Comparison of ENCODE assay signal across 8 cellular contexts in genomic region chr16:17470871-17471744, GRCh38. TPM values are rescaled to one million over a fixed set of nuclear protein-coding genes. Genes with fewer than 3 reads are reported as not detected.
DNase-seq lines count a peak whose midpoint lies in the region; ATAC-seq and TF ChIP-seq lines count a peak whose summit lies in the region.

XYLT1 (minus strand) TSS chr16:17470960; CDS start chr16:17470796, 164 bp downstream.

- no peak for TF ChIP-seq CTCF in body of pancreas (IDR thresholded peaks at IDR 0.05)

- H3K4me1 ChIP-seq in body of pancreas: peaks cover 33% of the 10 kb centered on the region
- peaks cover 36% of the 10 kb centered on the region for H3K4me1 ChIP-seq in iPS-20b (ENCODE audit: insufficient read depth, low read length)

- H3K36me3 ChIP-seq in body of pancreas (replicated peaks in 1 of 2; ENCODE audit: insufficient read depth in 1 of 2, low read depth in 2 of 2) (no peaks in the 10 kb centered on the region), iPS-20b (ENCODE audit: insufficient read depth, low read depth, low read length) (no peaks in the 10 kb centered on the region)

- peak within 1 kb of the TSS; percentile 96 for H3K4me3 Mint-ChIP-seq in T-helper 1 cell treated with Interleukin-12 subunit alpha and Interleukin-12 subunit beta and Interleukin-4 antibody, amounts not matched to agents 30 μg/mL and 1 μg/mL, for 36 hours

- H3K4me1 Mint-ChIP-seq in T-helper 1 cell treated with Interleukin-12 subunit alpha and Interleukin-12 subunit beta and Interleukin-4 antibody, amounts not matched to agents 30 μg/mL and 1 μg/mL, for 36 hours (ENCODE audit: low read depth): peaks cover 56% of the 10 kb centered on the region

- H3K9me3 ChIP-seq in body of pancreas (no peaks in the 10 kb centered on the region), iPS-20b (ENCODE audit: insufficient read depth, low read depth, low read length) (no peaks in the 10 kb centered on the region)

- H3K36me3 Mint-ChIP-seq in T-helper 1 cell treated with Interleukin-12 subunit alpha and Interleukin-12 subunit beta and Interleukin-4 antibody, amounts not matched to agents 30 μg/mL and 1 μg/mL, for 36 hours (ENCODE audit: low read depth): peaks cover 26% of the 10 kb centered on the region

- peak within 1 kb of the TSS; percentile 62 for H3K27ac Mint-ChIP-seq in T-helper 1 cell treated with Interleukin-12 subunit alpha and Interleukin-12 subunit beta and Interleukin-4 antibody, amounts not matched to agents 30 μg/mL and 1 μg/mL, for 36 hours

- H3K27me3 ChIP-seq in body of pancreas (no peaks in the 10 kb centered on the region), iPS-20b (ENCODE audit: insufficient read depth, low read length) (peaks cover 35% of the 10 kb centered on the region)

- intact Hi-C loops in body of pancreas (cut with DNase I): no loop called here

- TF ChIP-seq POLR2A in body of pancreas (IDR thresholded peaks at IDR 0.05): no peak

- H3K9me3 Mint-ChIP-seq in T-helper 1 cell treated with Interleukin-12 subunit alpha and Interleukin-12 subunit beta and Interleukin-4 antibody, amounts not matched to agents 30 μg/mL and 1 μg/mL, for 36 hours: no peaks in the 10 kb centered on the region

- H3K27ac ChIP-seq in body of pancreas (peak within 1 kb of the TSS; percentile 45 to 73 (median 59)), iPS-20b (ENCODE audit: low read length) (no peak within 1 kb of the TSS), skin epidermis (peak within 1 kb of the TSS in 20 of 21 experiments; percentile 18 to 90 (median 79))

- ATAC-seq in body of pancreas (peak; percentile 54), GM18519 (IDR thresholded peaks at IDR 0.05; ENCODE audit: low FRiP score, unreplicated experiment) (no peak)

- 12 to 15% methylated on average over 22 to 25 of the region's 44 CpGs for WGBS in body of pancreas, 2 donors

- H3K27me3 Mint-ChIP-seq in T-helper 1 cell treated with Interleukin-12 subunit alpha and Interleukin-12 subunit beta and Interleukin-4 antibody, amounts not matched to agents 30 μg/mL and 1 μg/mL, for 36 hours (ENCODE audit: low read depth): peaks cover 14% of the 10 kb centered on the region

- H3K9ac ChIP-seq in iPS-20b (ENCODE audit: low read depth, low read length): peak within 1 kb of the TSS; percentile 70; the same call in 1 of the 2 replicates

- peak within 1 kb of the TSS in 1 of 2 donors; percentile 57 for H3K4me3 ChIP-seq in body of pancreas
- peak within 1 kb of the TSS; percentile 78 for H3K4me3 ChIP-seq in iPS-20b (ENCODE audit: low read length)
- H3K4me3 ChIP-seq in skin epidermis: peak within 1 kb of the TSS; percentile 44 to 73 (median 60)

- DNase-seq in SKM-1 (lab: John Stamatoyannopoulos, UW; ENCODE audit: unreplicated experiment) (peak; percentile 23), SKM-1 treated with dmso at 0.1 percent for 144 hours (lab: John Stamatoyannopoulos, UW; ENCODE audit: unreplicated experiment) (no peak), body of pancreas (peak; percentile 59 to 74 (median 66)), NOMO-1 treated with DMSO at 0.1 percent for 48 hours (lab: John Stamatoyannopoulos, UW; ENCODE audit: unreplicated experiment) (no peak)

RNA-seq across cellular contexts. Expression of gene XYLT1, which starts in this region (rescaled TPM):
- total RNA-seq in body of pancreas: 10 to 100 TPM in 1 of 2 donors, 1 to 10 TPM in 1; 6.0 to 15.2 TPM

Comparison
In these comparisons a context has a peak if more than half of its experiments do, and no peak if none do; other contexts are left out.
1. DNase-seq: peak in SKM-1 (single experiment) and body of pancreas (4 of 4); none in SKM-1 treated with dmso at 0.1 percent for 144 hours (single experiment) and NOMO-1 treated with DMSO at 0.1 percent for 48 hours (single experiment).